8 cellular contexts compared by ENCODE assay signal in genomic region chr16:71961066-71962039, GRCh38. TPM values are rescaled to one million over a fixed set of nuclear protein-coding genes. Genes with fewer than 3 reads are reported as not detected.
DNase-seq lines count a peak whose midpoint lies in the region; ATAC-seq, FAIRE-seq and TF ChIP-seq lines count a peak whose summit lies in the region.

No MANE protein-coding gene starts in this region.

- FAIRE-seq in A549 (lab: Jason Lieb, UNC): no peak

- no peak overlapping the region for H3K9ac ChIP-seq in liver (ENCODE audit: low read depth in 1 of 2, low read length in 2 of 2)

- peak; percentile 77 to 88 for DNase-seq in A549 (ENCODE audit: low read depth in 1 of 2, low spot score in 1 of 2)
- DNase-seq in NCI-H510A treated with DMSO at 0.1 percent for 48 hours (lab: John Stamatoyannopoulos, UW): peak; percentile 55
- peak; percentile 71 to 84 for DNase-seq in activated CD4-positive, alpha-beta T cell treated with anti-CD3 and anti-CD28 coated beads for 4 hours
- peak; percentile 80 for DNase-seq in coronary artery (ENCODE audit: low spot score)
- DNase-seq in stimulated activated CD4-positive, alpha-beta T cell treated with anti-CD3 and anti-CD28 coated beads, TNF-alpha, amount 100 ng/mL, for 1 hour (ENCODE audit: low read depth in 3 of 3, low spot score in 1 of 3): peak; percentile 57 to 70 (median 67)

- H3K4me3 ChIP-seq in A549 (no peak overlapping the region), coronary artery (no peak overlapping the region), liver (ENCODE audit: low read depth in 1 of 3, low read length in 3 of 3) (no peak overlapping the region)

- H3K36me3 ChIP-seq in liver (ENCODE audit: control insufficient read depth in 4 of 4, insufficient read depth in 3 of 4, low read depth in 1 of 4, low read length in 3 of 4): no peaks in the 10 kb centered on the region

- no peak overlapping the region for H3K27ac ChIP-seq in A549
- H3K27ac ChIP-seq in coronary artery: no peak overlapping the region
- no peak overlapping the region for H3K27ac ChIP-seq in liver (ENCODE audit: low read depth in 1 of 2, low read length in 2 of 2)

- peak; percentile 81 to 91 for TF ChIP-seq RAD21 in A549 (conservative IDR thresholded peaks at IDR 0.05 in 1 of 2, IDR thresholded peaks at IDR 0.05 in 1 of 2)
- TF ChIP-seq RAD21 in liver (IDR thresholded peaks at IDR 0.05): peak; percentile 86 to 92

- no peaks in the 10 kb centered on the region for H3K4me1 ChIP-seq in A549
- peaks cover 0 to 4% (median 1%) of the 10 kb centered on the region in 4 donors for H3K4me1 ChIP-seq in liver (ENCODE audit: control insufficient read depth in 4 of 4, insufficient read depth in 4 of 4, low read length in 3 of 4)

- H3K9me3 ChIP-seq in A549 (no peaks in the 10 kb centered on the region), liver (ENCODE audit: control insufficient read depth in 4 of 4, low read length in 3 of 4) (no peaks in the 10 kb centered on the region)

- CTCF ChIA-PET in A549 (lab: Yijun Ruan, JAX): interaction anchor here (0.6 to 3.9 kb wide), 43 partner anchors 9 to 431 kb away, joined by 3 to 19 read pairs (median 4); no protein-coding TSS in a partner anchor

- 41% methylated on average over 14 of the region's 14 CpGs for WGBS in A549 (ENCODE audit: missing lambda C conversion rate)
- 59% methylated on average over 14 of the region's 14 CpGs for WGBS in liver

- no peak for TF ChIP-seq POLR2A in A549 (IDR thresholded peaks at IDR 0.05; ENCODE audit: low read length)

- TF ChIP-seq CTCF in A549 (IDR thresholded peaks at IDR 0.05) (peak; percentile 79), coronary artery (IDR thresholded peaks at IDR 0.05) (peak; percentile 68), liver (IDR thresholded peaks at IDR 0.05; ENCODE audit: low read depth, low read length, missing input control) (peak; percentile 65)

- POLR2A ChIA-PET in A549 (lab: Yijun Ruan, JAX): interaction anchor here (0.6 kb wide), 1 partner anchor 397 kb away, joined by 4 read pairs; no protein-coding TSS in a partner anchor

- TF ChIP-seq EP300 in A549 (IDR thresholded peaks at IDR 0.05): no peak

- ATAC-seq in A549 (peak; percentile 98 to 99), GM18508 (IDR thresholded peaks at IDR 0.05; ENCODE audit: insufficient read depth, unreplicated experiment) (peak; percentile 80), HG03175 (IDR thresholded peaks at IDR 0.05; ENCODE audit: unreplicated experiment) (peak; percentile 82)

- H3K4me2 ChIP-seq in A549: no peak overlapping the region

- no peaks in the 10 kb centered on the region for H3K27me3 ChIP-seq in liver (ENCODE audit: control insufficient read depth in 4 of 4, insufficient read depth in 4 of 4, low read length in 3 of 4)

TF ChIP-seq in A549, 52 proteins besides CTCF, POLR2A, EP300 and RAD21:
- no peak for TF ChIP-seq ATOH8 (CRISPR knock-in tag; IDR thresholded peaks at IDR 0.05; ENCODE audit: low read depth)
- TF ChIP-seq SMC3 (IDR thresholded peaks at IDR 0.05): peak; percentile 59

TF ChIP-seq in liver, 16 proteins besides CTCF, POLR2A, EP300 and RAD21:
- peak; percentile 24 for TF ChIP-seq NR2F2 (IDR thresholded peaks at IDR 0.05)
- peak in 1 of 2 donors; percentile 21 for TF ChIP-seq RXRA (IDR thresholded peaks at IDR 0.05)
- no peak for TF ChIP-seq FOXA1 (IDR thresholded peaks at IDR 0.05)
- TF ChIP-seq HNF4G (IDR thresholded peaks at IDR 0.05): no peak

RNA-seq across cellular contexts. Expression of gene PKD1L3, which starts 38.8 kb away (rescaled TPM):
- polyA plus RNA-seq in A549 (2011; rRNA removed) (0.01 TPM in 1 of 2 replicates, not detected in the other), A549 (2017; fragmentation: RNase III; extraction: RNeasy Plus Mini Kit Qiagen cat#74134 plus additional on column Dnase treatment) (not detected in 3 replicates), liver (under 1 TPM; 0.15 to 0.57 TPM)
- not detected in 2 replicates for polyA plus RNA-seq in A549 (2012; cell fraction: cytosol; rRNA removed)
- polyA plus RNA-seq in A549 (2012; cell fraction: nucleus; rRNA removed): not detected in 2 replicates
- polyA minus RNA-seq in A549 (2011; rRNA and poly(A)+ RNA removed): 0.05 TPM in 1 of 2 replicates, not detected in the other
- total RNA-seq in liver: 1 to 10 TPM; 1.2 to 3.3 TPM

RNA-seq across cellular contexts. Expression of gene DHODH, which starts 47.2 kb away (rescaled TPM):
- polyA plus RNA-seq in A549 (2011; rRNA removed) (10.1 and 13.2 TPM in 2 replicates), A549 (2017; fragmentation: RNase III; extraction: RNeasy Plus Mini Kit Qiagen cat#74134 plus additional on column Dnase treatment) (9.7 to 11.0 TPM (median 10.5 TPM) in 3 replicates), liver (10 to 100 TPM; 62.7 to 96.1 TPM)
- 13.3 and 13.6 TPM in 2 replicates for polyA plus RNA-seq in A549 (2012; cell fraction: cytosol; rRNA removed)
- polyA plus RNA-seq in A549 (2012; cell fraction: nucleus; rRNA removed): 13.3 and 13.4 TPM in 2 replicates
- polyA minus RNA-seq in A549 (2011; rRNA and poly(A)+ RNA removed): 8.7 and 9.9 TPM in 2 replicates
- total RNA-seq in liver: 100 to 1,000 TPM in 1 of 2 donors, 10 to 100 TPM in 1; 14.4 to 150 TPM

Comparison
In these comparisons a context has a peak if more than half of its experiments do, and no peak if none do; other contexts are left out.
1. RNA of gene DHODH, which starts 47.2 kb away (polyA plus RNA-seq): 62.7 to 96.1 TPM in liver; 9.7 to 13.6 TPM in A549; every median in the first group is over 4 times any median in the second.
2. Peak in every context shown above with its lines, with median percentiles within 50 percentile points of each other: ATAC-seq, DNase-seq and CTCF ChIP-seq.